Comparison of ENCODE assay signal across 18 cellular contexts in the genomic region with DNA sequence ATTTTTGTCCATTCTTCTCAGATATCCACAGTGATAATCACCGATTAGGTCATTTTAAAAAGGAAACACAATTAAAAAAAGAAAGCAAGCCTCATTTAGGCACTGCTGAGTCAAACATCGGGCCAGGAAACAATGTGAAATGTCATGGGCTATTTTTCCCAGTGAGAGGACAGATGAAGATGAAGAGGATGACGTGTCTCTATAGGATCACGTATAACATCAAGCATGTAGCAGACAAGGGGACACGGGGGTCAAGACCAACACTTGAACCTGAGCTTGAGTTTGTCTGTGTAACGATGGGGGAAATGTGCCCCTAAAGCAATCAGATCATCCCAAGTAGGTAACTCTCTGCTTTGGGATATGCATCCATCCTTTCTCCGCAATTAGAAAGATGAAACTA.
A peak's percentile ranks its signal among the peaks of the same experiment; 100 is the strongest.
DNase-seq lines count a peak whose midpoint lies in the region; ATAC-seq, FAIRE-seq and TF ChIP-seq lines count a peak whose summit lies in the region.
"Had no signal": no experiment of that assay in that cellular context is flagged by ENCODE, and none has a peak within 500 bp of the region (broad histone marks: within the 10 kb centered on the region; RNA-seq: fewer than 3 reads in every experiment).

No MANE protein-coding gene starts in this region.

- no peaks in the 10 kb centered on the region for H3K9me3 ChIP-seq in KOPT-K1 (ENCODE audit: insufficient read depth, low read length, poor library complexity, severe bottlenecking)
- H3K9me3 ChIP-seq in testis, result no peaks in the 10 kb centered on the region
- H3K9me3 ChIP-seq: SJSA1 had no signal

- intact Hi-C loops in testis (cut with DNase I; ENCODE audit: low total_unique reads), result no loop called here

- H3K9me3 Mint-ChIP-seq in nephron, result no peaks in the 10 kb centered on the region
- H3K9me3 Mint-ChIP-seq: CD8-positive, alpha-beta memory T cell; GM23338 had no signal

- H3K27ac ChIP-seq in KOPT-K1 (ENCODE audit: low read depth, low read length, poor library complexity, severe bottlenecking), result peak overlapping the region; percentile 5
- no peak overlapping the region for H3K27ac ChIP-seq in testis
- H3K27ac ChIP-seq: SJSA1 had no signal

- WGBS in testis, 2 donors, result 51 to 62% methylated on average over 7 of the region's 7 CpGs

- peaks cover 32% of the 10 kb centered on the region for H3K4me1 Mint-ChIP-seq in nephron

- FAIRE-seq in bronchial epithelial cell (lab: Jason Lieb, UNC) (no peak), GM12892 (lab: Jason Lieb, UNC) (no peak)

- TF ChIP-seq CTCF in bronchial epithelial cell (IDR thresholded peaks at IDR 0.05; ENCODE audit: insufficient read depth, low read length, severe bottlenecking) (no peak), nephron (IDR thresholded peaks at IDR 0.05; ENCODE audit: unreplicated experiment in 3 of 3) (no peak), testis (IDR thresholded peaks at IDR 0.05) (no peak)

- DNase-seq in Daoy (ENCODE audit: low read depth) (peak; percentile 47), bronchial epithelial cell (ENCODE audit: low read depth) (peak; percentile 72), NCI-H510A treated with DMSO at 0.1 percent for 48 hours (lab: John Stamatoyannopoulos, UW) (no peak), testis (no peak), GM12892 (ENCODE audit: insufficient read length) (no peak)
- DNase-seq: CD8-positive, alpha-beta memory T cell; GF-D8; MM.1S; NCI-H1105 treated with DMSO at 0.1 percent for 48 hours; NCI-H187; NCI-H510A; SW 1271 had no signal

- H3K4me3 ChIP-seq in bronchial epithelial cell (ENCODE audit: low read depth, low read length), result no peak overlapping the region
- no peak overlapping the region for H3K4me3 ChIP-seq in testis
- H3K4me3 ChIP-seq: GM23338, SJSA1 had no signal

- no peaks in the 10 kb centered on the region for H3K36me3 Mint-ChIP-seq in nephron (ENCODE audit: low read depth)
- H3K36me3 Mint-ChIP-seq: CD8-positive, alpha-beta memory T cell had no signal

- peaks cover 9% of the 10 kb centered on the region for H3K27me3 Mint-ChIP-seq in nephron (ENCODE audit: low read depth)
- H3K27me3 Mint-ChIP-seq: B cell had no signal

- ATAC-seq in HG02981 (IDR thresholded peaks at IDR 0.05; ENCODE audit: unreplicated experiment), result no peak
- ATAC-seq: GM23338 had no signal

- H3K27me3 ChIP-seq in bronchial epithelial cell (ENCODE audit: control insufficient read depth, insufficient read depth, low read length), result no peaks in the 10 kb centered on the region
- H3K27me3 ChIP-seq in testis, result no peaks in the 10 kb centered on the region
- H3K27me3 ChIP-seq: SJSA1 had no signal

- no peak overlapping the region for H3K4me3 Mint-ChIP-seq in nephron
- H3K4me3 Mint-ChIP-seq: B cell; CD8-positive, alpha-beta memory T cell; GM23338 had no signal

- H3K36me3 ChIP-seq in KOPT-K1 (ENCODE audit: insufficient read depth, low read length), result no peaks in the 10 kb centered on the region
- no peaks in the 10 kb centered on the region for H3K36me3 ChIP-seq in bronchial epithelial cell (ENCODE audit: control insufficient read depth, insufficient read depth, low read length)
- no peaks in the 10 kb centered on the region for H3K36me3 ChIP-seq in testis (ENCODE audit: low read depth, missing control alignments)
- H3K36me3 ChIP-seq: SJSA1 had no signal

- peaks cover 11% of the 10 kb centered on the region for H3K4me1 ChIP-seq in testis

- no peak for TF ChIP-seq POLR2A in testis (IDR thresholded peaks at IDR 0.05)
- no peak for TF ChIP-seq POLR2A in GM12892 (IDR thresholded peaks at IDR 0.05; ENCODE audit: low read depth, low read length)

- H3K27ac Mint-ChIP-seq in nephron, result peak overlapping the region; percentile 24 to 85 (median 29)
- H3K27ac Mint-ChIP-seq: B cell, GM23338 had no signal

Comparison
In these comparisons a context has a peak if more than half of its experiments do, and no peak if none do; other contexts are left out.
1. DNase-seq: peak in Daoy (single experiment) and bronchial epithelial cell (single experiment); none in NCI-H510A treated with DMSO at 0.1 percent for 48 hours (single experiment), testis (single experiment) and GM12892 (single experiment).